8 cellular contexts compared by ENCODE assay signal in genomic region chr19:861756-862528, GRCh38. TPM values are rescaled to one million over a fixed set of nuclear protein-coding genes. Genes with fewer than 3 reads are reported as not detected.
DNase-seq lines count a peak whose midpoint lies in the region; ATAC-seq lines count a peak whose summit lies in the region.

No MANE protein-coding gene starts in this region.

- H3K4me3 Mint-ChIP-seq in stimulated activated effector memory CD8-positive, alpha-beta T cell treated with anti-CD3 and anti-CD28 coated beads, Interleukin-12 subunit alpha, Interleukin-12 subunit beta, amount 100 ng/mL, for 72 hours, result peak overlapping the region; percentile 67

- no peaks in the 10 kb centered on the region for H3K9me3 Mint-ChIP-seq in stimulated activated effector memory CD8-positive, alpha-beta T cell treated with anti-CD3 and anti-CD28 coated beads, Interleukin-12 subunit alpha, Interleukin-12 subunit beta, amount 100 ng/mL, for 72 hours

- H3K36me3 Mint-ChIP-seq in stimulated activated effector memory CD8-positive, alpha-beta T cell treated with anti-CD3 and anti-CD28 coated beads, Interleukin-12 subunit alpha, Interleukin-12 subunit beta, amount 100 ng/mL, for 72 hours, result peaks cover 18% of the 10 kb centered on the region

- ATAC-seq in stimulated activated effector memory CD8-positive, alpha-beta T cell treated with anti-CD3 and anti-CD28 coated beads, Interleukin-12 subunit alpha, Interleukin-12 subunit beta, amount 100 ng/mL, for 72 hours, result peak; percentile 41
- no peak for ATAC-seq in GM21367 (IDR thresholded peaks at IDR 0.05; ENCODE audit: unreplicated experiment)

- peaks cover 18% of the 10 kb centered on the region for H3K4me1 Mint-ChIP-seq in stimulated activated effector memory CD8-positive, alpha-beta T cell treated with anti-CD3 and anti-CD28 coated beads, Interleukin-12 subunit alpha, Interleukin-12 subunit beta, amount 100 ng/mL, for 72 hours

- DNase-seq in 8988T (peak; percentile 81), HCEC 1CT (peak; percentile 13), SK-N-DZ (ENCODE audit: low spot score) (peak; percentile 71), left kidney (ENCODE audit: low read depth, low spot score) (peak; percentile 36), NCI-H1694 (lab: John Stamatoyannopoulos, UW) (no peak)
- DNase-seq in activated effector memory CD4-positive, alpha-beta T cell treated with Interleukin-2 at 50 U/mL for 16 hours, result peak; percentile 47
- DNase-seq in stimulated activated effector memory CD8-positive, alpha-beta T cell treated with anti-CD3 and anti-CD28 coated beads, Interleukin-12 subunit alpha, Interleukin-12 subunit beta, amount 100 ng/mL, for 72 hours (ENCODE audit: low spot score in 2 of 2), result peak; percentile 47 to 73

- H3K27ac Mint-ChIP-seq in stimulated activated effector memory CD8-positive, alpha-beta T cell treated with anti-CD3 and anti-CD28 coated beads, Interleukin-12 subunit alpha, Interleukin-12 subunit beta, amount 100 ng/mL, for 72 hours, result no peak overlapping the region

RNA-seq across cellular contexts. Expression of gene CFD, which starts 2.5 kb away (rescaled TPM):
- 3.0 and 4.2 TPM in 2 replicates for polyA plus RNA-seq in SK-N-DZ (2014; cell fraction: cytosol; rRNA removed)
- 0.96 and 2.8 TPM in 2 replicates for polyA plus RNA-seq in SK-N-DZ (2014; cell fraction: nucleus; rRNA removed)

RNA-seq across cellular contexts. Expression of gene ELANE, which starts 9.8 kb away (rescaled TPM):
- not detected in 2 replicates for polyA plus RNA-seq in SK-N-DZ (2014; cell fraction: cytosol; rRNA removed)
- polyA plus RNA-seq in SK-N-DZ (2014; cell fraction: nucleus; rRNA removed), result not detected in 2 replicates

RNA-seq across cellular contexts. Expression of gene PRTN3, which starts 21.1 kb away (rescaled TPM):
- not detected in 2 replicates for polyA plus RNA-seq in SK-N-DZ (2014; cell fraction: cytosol; rRNA removed)
- not detected in 2 replicates for polyA plus RNA-seq in SK-N-DZ (2014; cell fraction: nucleus; rRNA removed)

RNA-seq across cellular contexts. Expression of gene MED16, which starts 31.0 kb away (rescaled TPM):
- polyA plus RNA-seq in SK-N-DZ (2014; cell fraction: cytosol; rRNA removed), result 31.2 and 36.7 TPM in 2 replicates
- 27.4 and 45.1 TPM in 2 replicates for polyA plus RNA-seq in SK-N-DZ (2014; cell fraction: nucleus; rRNA removed)

RNA-seq across cellular contexts. Expression of gene RNU6-9, which starts 31.3 kb away (rescaled TPM):
- not detected in 2 replicates for polyA plus RNA-seq in SK-N-DZ (2014; cell fraction: cytosol; rRNA removed)
- not detected in 2 replicates for polyA plus RNA-seq in SK-N-DZ (2014; cell fraction: nucleus; rRNA removed)
